1 cellular context compared by ENCODE assay signal in genomic region chr12:105110851-105111250, GRCh38.
TF ChIP-seq lines count a peak whose summit lies in the region.

No MANE protein-coding gene starts in this region.

TF ChIP-seq in WTC11, 78 proteins besides CTCF, POLR2A, EP300 and RAD21 (continued from another document):
- TF ChIP-seq ZNF281 (CRISPR knock-in tag; IDR thresholded peaks at IDR 0.05) (no peak), NR3C1 (CRISPR knock-in tag; conservative IDR thresholded peaks at IDR 0.05; ENCODE audit: low read depth) (no peak), CBFB (CRISPR knock-in tag; IDR thresholded peaks at IDR 0.05; ENCODE audit: low read depth) (no peak), IRF1 (CRISPR knock-in tag; IDR thresholded peaks at IDR 0.05) (no peak)
- TF ChIP-seq, protein P1, sequence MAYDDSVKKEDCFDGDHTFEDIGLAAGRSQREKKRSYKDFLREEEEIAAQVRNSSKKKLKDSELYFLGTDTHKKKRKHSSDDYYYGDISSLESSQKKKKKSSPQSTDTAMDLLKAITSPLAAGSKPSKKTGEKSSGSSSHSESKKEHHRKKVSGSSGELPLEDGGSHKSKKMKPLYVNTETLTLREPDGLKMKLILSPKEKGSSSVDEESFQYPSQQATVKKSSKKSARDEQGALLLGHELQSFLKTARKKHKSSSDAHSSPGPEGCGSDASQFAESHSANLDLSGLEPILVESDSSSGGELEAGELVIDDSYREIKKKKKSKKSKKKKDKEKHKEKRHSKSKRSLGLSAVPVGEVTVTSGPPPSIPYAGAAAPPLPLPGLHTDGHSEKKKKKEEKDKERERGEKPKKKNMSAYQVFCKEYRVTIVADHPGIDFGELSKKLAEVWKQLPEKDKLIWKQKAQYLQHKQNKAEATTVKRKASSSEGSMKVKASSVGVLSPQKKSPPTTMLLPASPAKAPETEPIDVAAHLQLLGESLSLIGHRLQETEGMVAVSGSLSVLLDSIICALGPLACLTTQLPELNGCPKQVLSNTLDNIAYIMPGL (CRISPR knock-in tag; IDR thresholded peaks at IDR 0.05): no peak
- TF ChIP-seq, protein P2, sequence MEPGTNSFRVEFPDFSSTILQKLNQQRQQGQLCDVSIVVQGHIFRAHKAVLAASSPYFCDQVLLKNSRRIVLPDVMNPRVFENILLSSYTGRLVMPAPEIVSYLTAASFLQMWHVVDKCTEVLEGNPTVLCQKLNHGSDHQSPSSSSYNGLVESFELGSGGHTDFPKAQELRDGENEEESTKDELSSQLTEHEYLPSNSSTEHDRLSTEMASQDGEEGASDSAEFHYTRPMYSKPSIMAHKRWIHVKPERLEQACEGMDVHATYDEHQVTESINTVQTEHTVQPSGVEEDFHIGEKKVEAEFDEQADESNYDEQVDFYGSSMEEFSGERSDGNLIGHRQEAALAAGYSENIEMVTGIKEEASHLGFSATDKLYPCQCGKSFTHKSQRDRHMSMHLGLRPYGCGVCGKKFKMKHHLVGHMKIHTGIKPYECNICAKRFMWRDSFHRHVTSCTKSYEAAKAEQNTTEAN (CRISPR knock-in tag; IDR thresholded peaks at IDR 0.05): no peak
